Comparison of ENCODE assay signal across 9 cellular contexts in genomic region chr5:56588636-56589485, GRCh38.
DNase-seq lines count a peak whose midpoint lies in the region; ATAC-seq and TF ChIP-seq lines count a peak whose summit lies in the region.
"Had no signal": no experiment of that assay in that cellular context is flagged by ENCODE, and none has a peak within 500 bp of the region (broad histone marks: within the 10 kb centered on the region; RNA-seq: fewer than 3 reads in every experiment).

No MANE protein-coding gene starts in this region.

- H3K9ac ChIP-seq in MM.1S (ENCODE audit: low read length): peak overlapping the region; percentile 88
- peak overlapping the region in 1 of 2 donors; percentile 47 for H3K9ac ChIP-seq in mucosa of rectum (ENCODE audit: low read depth in 1 of 2, low read length in 2 of 2)
- H3K9ac ChIP-seq in mammary epithelial cell (ENCODE audit: insufficient read depth, low read length): no peak overlapping the region

- DNase-seq in MM.1S: peak; percentile 99
- DNase-seq in activated effector memory CD4-positive, alpha-beta T cell treated with anti-CD3 and anti-CD28 coated beads, Interleukin-2, amount 50 U/mL, for 16 hours: peak; percentile 80
- DNase-seq in mammary epithelial cell: no peak
- no peak for DNase-seq in occipital lobe (lab: John Stamatoyannopoulos, UW)
- DNase-seq in dorsolateral prefrontal cortex: no peak
- DNase-seq: IMR-90 had no signal

- peak overlapping the region; percentile 35 for H2AFZ ChIP-seq in MM.1S (ENCODE audit: low read length)
- H2AFZ ChIP-seq in mammary epithelial cell (ENCODE audit: low read depth, low read length): no peak overlapping the region

- no TSS peak for BruUV-seq in mammary epithelial cell (replicated peaks; lab: Mats Ljungman, UMichigan)

- H4K20me1 ChIP-seq in MM.1S (ENCODE audit: insufficient read depth, low read length) (no peaks in the 10 kb centered on the region), mammary epithelial cell (ENCODE audit: insufficient read depth, low read length) (no peaks in the 10 kb centered on the region)

- no peaks in the 10 kb centered on the region for H3K9me3 ChIP-seq in MM.1S (replicated peaks; ENCODE audit: insufficient read depth, low read length)
- no peaks in the 10 kb centered on the region for H3K9me3 ChIP-seq in mucosa of rectum (ENCODE audit: control insufficient read depth in 2 of 2, low read length in 2 of 2)
- H3K9me3 ChIP-seq in mammary epithelial cell (replicated peaks; ENCODE audit: insufficient read depth, low read length): no peaks in the 10 kb centered on the region

- in situ Hi-C loops in mammary epithelial cell (cut with MboI; ENCODE audit: low sequenced_read_pairs in 2 of 2): no loop called here

- ATAC-seq in GM18499 (IDR thresholded peaks at IDR 0.05; ENCODE audit: insufficient read depth, unreplicated experiment) (peak; percentile 99), GM21576 (IDR thresholded peaks at IDR 0.05; ENCODE audit: unreplicated experiment) (peak; percentile 99)

- H3K79me2 ChIP-seq in MM.1S (ENCODE audit: low read length) (no peaks in the 10 kb centered on the region), mammary epithelial cell (ENCODE audit: insufficient read depth, low read length) (no peaks in the 10 kb centered on the region)

- H3K4me1 ChIP-seq in MM.1S (ENCODE audit: low read length) (peaks cover 26% of the 10 kb centered on the region), mucosa of rectum (ENCODE audit: control insufficient read depth in 2 of 2, insufficient read depth in 2 of 2, low read length in 2 of 2) (peaks cover 5 to 23% of the 10 kb centered on the region in 2 donors), mammary epithelial cell (ENCODE audit: insufficient read depth, low read length) (peaks cover 9% of the 10 kb centered on the region)

- TF ChIP-seq CTCF in MM.1S (IDR thresholded peaks at IDR 0.05; ENCODE audit: low read length) (0 out of 2 replicates have a peak, but pooled peaks have one; percentile 9), mammary epithelial cell (conservative IDR thresholded peaks at IDR 0.05 in 1 of 2, IDR thresholded peaks at IDR 0.05 in 1 of 2; ENCODE audit: extremely low read depth in 1 of 2, insufficient read depth in 1 of 2, low read depth in 1 of 2, low read length in 2 of 2) (no peak), dorsolateral prefrontal cortex (IDR thresholded peaks at IDR 0.05 in 54 of 56, conservative IDR thresholded peaks at IDR 0.05 in 2 of 56; ENCODE audit: low read depth in 1 of 56, partially characterized antibody in 56 of 56) (no peak)

- H3K36me3 ChIP-seq in MM.1S (replicated peaks; ENCODE audit: insufficient read depth, low read length) (no peaks in the 10 kb centered on the region), mucosa of rectum (ENCODE audit: control insufficient read depth in 2 of 2, insufficient read depth in 2 of 2, low read length in 2 of 2) (no peaks in the 10 kb centered on the region), mammary epithelial cell (ENCODE audit: insufficient read depth, low read length) (no peaks in the 10 kb centered on the region)

- CTCF ChIA-PET in mammary epithelial cell (lab: Charles Lee; ENCODE audit: low non-redundant PET): no interaction called here

- WGBS in mammary epithelial cell (ENCODE audit: low coverage, missing lambda C conversion rate): 96% methylated on average over 13 of the region's 16 CpGs

- H3K9me2 ChIP-seq in MM.1S (replicated peaks; ENCODE audit: insufficient read depth, low read length): no peaks in the 10 kb centered on the region

- H3K4me3 ChIP-seq in MM.1S (ENCODE audit: low read length): peak overlapping the region; percentile 42
- no peak overlapping the region for H3K4me3 ChIP-seq in mucosa of rectum (ENCODE audit: low read length in 2 of 2)
- no peak overlapping the region for H3K4me3 ChIP-seq in mammary epithelial cell (replicated peaks in 1 of 3; ENCODE audit: insufficient read depth in 1 of 3, low read depth in 2 of 3, low read length in 3 of 3)
- H3K4me3 ChIP-seq in dorsolateral prefrontal cortex: no peak overlapping the region

- H3F3A ChIP-seq in MM.1S (ENCODE audit: insufficient read depth, low read length): peaks cover 18% of the 10 kb centered on the region

- intact Hi-C loops in mammary epithelial cell (cut with micrococcal nuclease) (no loop called here), dorsolateral prefrontal cortex (cut with DNase I) (no loop called here)

- dilution Hi-C loops in mammary epithelial cell (cut with HindIII; ENCODE audit: low sequenced_read_pairs): no loop called here

- H3K27ac ChIP-seq in MM.1S (ENCODE audit: low read length) (peak overlapping the region; percentile 97), mucosa of rectum (ENCODE audit: low read depth in 2 of 2, low read length in 2 of 2) (peak overlapping the region; percentile 55 to 78), mammary epithelial cell (ENCODE audit: insufficient read depth, low read depth, low read length) (no peak overlapping the region), dorsolateral prefrontal cortex (no peak overlapping the region)

- H3K4me2 ChIP-seq in MM.1S (ENCODE audit: low read depth, low read length) (peak overlapping the region; percentile 87), mammary epithelial cell (ENCODE audit: insufficient read depth, low read depth, low read length) (no peak overlapping the region)

- no peaks in the 10 kb centered on the region for H3K27me3 ChIP-seq in MM.1S (replicated peaks; ENCODE audit: insufficient read depth, low read length)
- H3K27me3 ChIP-seq in mucosa of rectum (ENCODE audit: control insufficient read depth in 2 of 2, insufficient read depth in 2 of 2, low read length in 2 of 2): peaks cover 0 to 2% of the 10 kb centered on the region in 2 donors
- no peaks in the 10 kb centered on the region for H3K27me3 ChIP-seq in mammary epithelial cell (ENCODE audit: insufficient read depth, low read length)
- H3K27me3 ChIP-seq in dorsolateral prefrontal cortex: peaks cover 0 to 5% (median 0%) of the 10 kb centered on the region in 45 donors

Comparison
In these comparisons a context has a peak if more than half of its experiments do, and no peak if none do; other contexts are left out.
1. DNase-seq: peak in MM.1S (single experiment) and activated effector memory CD4-positive, alpha-beta T cell treated with anti-CD3 and anti-CD28 coated beads, Interleukin-2, amount 50 U/mL, for 16 hours (single experiment); none in mammary epithelial cell (single experiment), occipital lobe (single experiment) and dorsolateral prefrontal cortex (0 of 10).
2. H3K27ac ChIP-seq: peak in MM.1S (single experiment) and mucosa of rectum (2 of 2); none in mammary epithelial cell (single experiment) and dorsolateral prefrontal cortex (0 of 59).